ENCODE assay signal across 9 cellular contexts in genomic region chr1:32247983-32248889, GRCh38. TPM values are rescaled to one million over a fixed set of nuclear protein-coding genes. Genes with fewer than 3 reads are reported as not detected.
DNase-seq lines count a peak whose midpoint lies in the region; ATAC-seq and TF ChIP-seq lines count a peak whose summit lies in the region.
"Had no signal": no experiment of that assay in that cellular context is flagged by ENCODE, and none has a peak within 500 bp of the region (broad histone marks: within the 10 kb centered on the region; RNA-seq: fewer than 3 reads in every experiment).

No MANE protein-coding gene starts in this region.

- no peak for TF ChIP-seq POLR2A in heart left ventricle (IDR thresholded peaks at IDR 0.05)

- peak overlapping the region; percentile 49 to 95 (median 82) for H3K27ac ChIP-seq in heart left ventricle

- peaks cover 46% of the 10 kb centered on the region for H3K4me1 Mint-ChIP-seq in activated naive CD4-positive, alpha-beta T cell treated with anti-CD3 and anti-CD28 coated beads for 36 hours (ENCODE audit: low read depth)

- H3K27ac Mint-ChIP-seq in activated naive CD4-positive, alpha-beta T cell treated with anti-CD3 and anti-CD28 coated beads for 36 hours = peak overlapping the region; percentile 100

- H3K4me3 ChIP-seq in heart left ventricle = peak overlapping the region in 8 of 12 donors; percentile 20 to 39 (median 30)

- H3K4me3 Mint-ChIP-seq in activated naive CD4-positive, alpha-beta T cell treated with anti-CD3 and anti-CD28 coated beads for 36 hours = peak overlapping the region; percentile 49

- ATAC-seq in heart left ventricle (peak in 3 of 4 donors; percentile 34 to 81 (median 56)), GM19467 (IDR thresholded peaks at IDR 0.05; ENCODE audit: unreplicated experiment) (no peak), HG03097 (IDR thresholded peaks at IDR 0.05; ENCODE audit: low FRiP score, unreplicated experiment) (no peak)

- peak; percentile 87 for DNase-seq in GM10248 (ENCODE audit: extremely low spot score)
- peak; percentile 76 for DNase-seq in KBM-7
- DNase-seq in SHP77 treated with DMSO at 0.1 percent for 48 hours (lab: John Stamatoyannopoulos, UW) = peak; percentile 92
- DNase-seq in activated naive CD4-positive, alpha-beta T cell treated with anti-CD3 and anti-CD28 coated beads for 36 hours = peak; percentile 87
- peak; percentile 80 to 94 (median 88) for DNase-seq in heart left ventricle
- peak; percentile 43 for DNase-seq in renal cortical epithelial cell (ENCODE audit: low read depth)

- in situ Hi-C loops in KBM-7 (cut with MboI; ENCODE audit: low pct_unique_long_range_greater_than_20kb, low sequenced_read_pairs) = no loop called here

- no peaks in the 10 kb centered on the region for H3K27me3 Mint-ChIP-seq in activated naive CD4-positive, alpha-beta T cell treated with anti-CD3 and anti-CD28 coated beads for 36 hours (ENCODE audit: low read depth)

- POLR2A ChIA-PET in GM10248 (lab: Yijun Ruan, JAX) = interaction anchor here (1.4 to 3.5 kb wide), 2 partner anchors 86 to 88 kb away, joined by 5 to 27 read pairs; partner anchors contain the start of gene MARCKSL1

- H3K36me3 Mint-ChIP-seq in activated naive CD4-positive, alpha-beta T cell treated with anti-CD3 and anti-CD28 coated beads for 36 hours (ENCODE audit: low read depth) = peaks cover 17% of the 10 kb centered on the region

- TF ChIP-seq CTCF in GM10248 (IDR thresholded peaks at IDR 0.05; ENCODE audit: control extremely low read depth, extremely low read depth, low read depth, missing control alignments) = peak; percentile 94
- peak; percentile 71 to 86 (median 78) for TF ChIP-seq CTCF in heart left ventricle (IDR thresholded peaks at IDR 0.05)

- intact Hi-C loops in activated naive CD4-positive, alpha-beta T cell treated with anti-CD3 and anti-CD28 coated beads for 36 hours (cut with micrococcal nuclease) = loop anchor here (1.0 kb wide), 1 partner anchor 8 kb away; no protein-coding TSS in a partner anchor
- intact Hi-C loops in heart left ventricle (cut with DNase I) = loop anchor here in 3 of 10 donors (2.0 to 10.0 kb wide), 3 partner anchors 43 to 67 kb away; partner anchors contain the start of gene HDAC1 (in 1 of the 3)

- H3K9me3 ChIP-seq in heart left ventricle = no peaks in the 10 kb centered on the region

- H3K27me3 ChIP-seq in heart left ventricle = no peaks in the 10 kb centered on the region

- peaks cover 0 to 74% (median 65%) of the 10 kb centered on the region in 12 donors for H3K4me1 ChIP-seq in heart left ventricle

- CTCF ChIA-PET in GM10248 (lab: Yijun Ruan, JAX) = interaction anchor here (0.6 to 14.4 kb wide), 53 partner anchors 10 to 185 kb away, joined by 3 to 156 read pairs (median 4); partner anchors contain the start of genes BSDC1, HDAC1, IQCC and MARCKSL1
- CTCF ChIA-PET in activated naive CD4-positive, alpha-beta T cell treated with anti-CD3 and anti-CD28 coated beads for 36 hours (lab: Charles Lee) = interaction anchor here (0.6 to 4.7 kb wide), 30 partner anchors 8 to 224 kb away, joined by 3 to 42 read pairs (median 4); partner anchors contain the start of genes EIF3I, HDAC1 and TMEM234

- no peaks in the 10 kb centered on the region for H3K9me3 Mint-ChIP-seq in activated naive CD4-positive, alpha-beta T cell treated with anti-CD3 and anti-CD28 coated beads for 36 hours

- H3K36me3 ChIP-seq in heart left ventricle = no peaks in the 10 kb centered on the region

- WGBS in heart left ventricle, 4 donors = 12 to 20% (median 15%) methylated on average over 7 to 31 of the region's 31 CpGs

RNA-seq across cellular contexts. Expression of gene FAM167B, which starts 1.2 kb away (rescaled TPM):
- under 1 TPM; 0.38 to 0.42 TPM for total RNA-seq in activated naive CD4-positive, alpha-beta T cell treated with anti-CD3 and anti-CD28 coated beads for 36 hours
- total RNA-seq in heart left ventricle = 10 to 100 TPM in 1 of 9 donors, 1 to 10 TPM in 8; 2.0 to 13.7 (median 3.8) TPM
- 10 to 100 TPM in 1 of 2 donors, 1 to 10 TPM in 1; 7.7 to 14.1 TPM for polyA plus RNA-seq in heart left ventricle
- 0.20 TPM in 1 of 2 replicates, not detected in the other for total RNA-seq in renal cortical epithelial cell
- total RNA-seq: mononuclear cell had no signal

RNA-seq across cellular contexts. Expression of gene LCK, which starts 2.8 kb away (rescaled TPM):
- 100 to 1,000 TPM; 156 to 164 TPM for total RNA-seq in activated naive CD4-positive, alpha-beta T cell treated with anti-CD3 and anti-CD28 coated beads for 36 hours
- 1 to 10 TPM in 2 of 9 donors, under 1 TPM in 4, not detected in 3; 0.37 to 7.6 (median 0.72) TPM for total RNA-seq in heart left ventricle
- polyA plus RNA-seq in heart left ventricle = under 1 TPM; 0.34 to 0.40 TPM
- total RNA-seq in renal cortical epithelial cell = 0.10 and 0.69 TPM in 2 replicates

RNA-seq across cellular contexts. Expression of gene EIF3I, which starts 26.0 kb away (rescaled TPM):
- total RNA-seq in activated naive CD4-positive, alpha-beta T cell treated with anti-CD3 and anti-CD28 coated beads for 36 hours = 100 to 1,000 TPM; 382 to 391 TPM
- 100 to 1,000 TPM in 7 of 9 donors, 10 to 100 TPM in 2; 94.8 to 191 (median 119) TPM for total RNA-seq in heart left ventricle
- polyA plus RNA-seq in heart left ventricle = 100 to 1,000 TPM; 140 to 388 TPM
- total RNA-seq in renal cortical epithelial cell = 283 and 504 TPM in 2 replicates

RNA-seq across cellular contexts. Expression of gene TMEM234, which starts 26.1 kb away (rescaled TPM):
- 1 to 10 TPM; 5.1 to 6.4 TPM for total RNA-seq in activated naive CD4-positive, alpha-beta T cell treated with anti-CD3 and anti-CD28 coated beads for 36 hours
- total RNA-seq in heart left ventricle (10 to 100 TPM in 6 of 9 donors, 1 to 10 TPM in 3; 8.8 to 19.8 (median 10.8) TPM), renal cortical epithelial cell (9.4 and 19.8 TPM in 2 replicates)
- 10 to 100 TPM in 1 of 2 donors, 1 to 10 TPM in 1; 7.7 to 19.4 TPM for polyA plus RNA-seq in heart left ventricle

RNA-seq across cellular contexts. Expression of gene DCDC2B, which starts 39.3 kb away (rescaled TPM):
- total RNA-seq in activated naive CD4-positive, alpha-beta T cell treated with anti-CD3 and anti-CD28 coated beads for 36 hours = not detected
- total RNA-seq in heart left ventricle = not detected
- polyA plus RNA-seq in heart left ventricle = not detected
- not detected in 2 replicates for total RNA-seq in renal cortical epithelial cell
- total RNA-seq: mononuclear cell had no signal

Comparison
In these comparisons a context has a peak if more than half of its experiments do, and no peak if none do; other contexts are left out.
1. ATAC-seq: peak in heart left ventricle (3 of 4); none in GM19467 (single experiment) and HG03097 (single experiment).
2. RNA of gene LCK, which starts 2.8 kb away (total RNA-seq): 156 to 164 TPM in activated naive CD4-positive, alpha-beta T cell treated with anti-CD3 and anti-CD28 coated beads for 36 hours; 0.37 to 7.6 TPM in heart left ventricle and 0.10 to 0.69 TPM in renal cortical epithelial cell; every median in the first group is over 10 times any median in the second.
3. Peak in every context shown above with its lines, with median percentiles within 50 percentile points of each other: DNase-seq.